ENCODE assay signal across 12 cellular contexts in the genomic region with DNA sequence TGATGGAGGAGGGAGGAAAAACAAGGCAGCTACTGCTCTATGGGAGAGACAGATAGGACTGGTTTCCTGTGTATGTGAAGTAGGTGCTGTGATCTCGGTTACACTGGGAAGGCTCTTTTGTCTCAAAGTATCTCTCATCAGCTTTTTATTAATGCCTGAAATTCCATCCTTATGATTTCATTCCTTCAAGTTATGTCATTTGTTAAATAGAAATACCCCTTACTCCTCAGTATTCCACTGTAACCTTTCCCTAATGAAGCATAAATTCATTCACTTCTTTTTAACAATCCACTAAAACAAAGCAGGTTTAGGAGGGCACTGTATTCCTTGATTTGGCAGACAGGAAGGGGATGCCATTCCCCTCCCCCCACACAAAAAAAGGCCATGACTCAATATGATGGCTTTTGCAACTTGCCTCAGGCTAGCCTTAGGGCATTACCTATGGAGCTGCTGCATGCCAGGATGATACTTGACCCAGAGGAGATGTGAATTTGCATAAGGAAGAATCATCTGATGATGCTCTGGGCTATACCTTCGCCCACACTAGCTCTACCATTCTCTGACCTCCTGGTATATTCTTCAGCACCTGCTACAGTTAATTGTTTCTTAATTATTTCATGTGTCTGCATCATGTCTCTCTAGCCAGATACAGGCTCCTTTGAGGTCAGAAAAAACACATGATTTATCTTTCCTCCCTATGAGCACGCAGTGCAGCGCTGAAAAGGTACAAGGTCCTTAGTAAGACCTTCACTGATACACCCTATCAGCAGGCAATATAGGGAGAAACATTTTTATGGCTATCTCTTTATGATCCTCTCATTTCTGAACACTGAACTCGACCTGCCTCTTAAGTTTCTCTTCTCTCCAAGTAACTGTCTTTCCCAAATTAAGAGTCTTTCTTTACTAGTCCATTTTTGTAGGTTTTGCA. TPM values are rescaled to one million over a fixed set of nuclear protein-coding genes. Genes with fewer than 3 reads are reported as not detected.
DNase-seq lines count a peak whose midpoint lies in the region; ATAC-seq and TF ChIP-seq lines count a peak whose summit lies in the region.
"Had no signal": no experiment of that assay in that cellular context is flagged by ENCODE, and none has a peak within 500 bp of the region (broad histone marks: within the 10 kb centered on the region; RNA-seq: fewer than 3 reads in every experiment).

No MANE protein-coding gene starts in this region.

- H4K91ac ChIP-seq in H9 (ENCODE audit: insufficient read length, low read depth, low read length), result no peak overlapping the region

- no peak overlapping the region for H3T11ph ChIP-seq in H9 (ENCODE audit: low read length)

- CTCF ChIA-PET in AG04449 (lab: Yijun Ruan, JAX), result interaction anchor here (0.7 to 1.5 kb wide), 2 partner anchors 9 to 27 kb away, joined by 3 read pairs; partner anchors contain the start of gene NR3C1
- CTCF ChIA-PET in activated CD8-positive, alpha-beta memory T cell treated with anti-CD3 and anti-CD28 coated beads, Interleukin-2, amount 10 ng/mL, durations not matched to agents 7 days and 5 days (lab: Charles Lee), result interaction anchor here (1.1 to 1.7 kb wide), 2 partner anchors 12 to 28 kb away, joined by 3 to 4 read pairs; no protein-coding TSS in a partner anchor

- H3K23me2 ChIP-seq in H9 (ENCODE audit: insufficient read length, low read depth, low read length, poor library complexity, severe bottlenecking), result no peaks in the 10 kb centered on the region

- no peaks in the 10 kb centered on the region for H3K79me1 ChIP-seq in H9 (ENCODE audit: insufficient read depth, low read depth, low read length, poor library complexity, severe bottlenecking)

- no CpG with 5 or more reads among the region's 5 CpGs for WGBS in H9 (ENCODE audit: extremely low coverage, insufficient read length, low lambda C conversion rate)

- H4K5ac ChIP-seq in H9 (ENCODE audit: insufficient read length, low read depth, low read length), result no peak overlapping the region

- no peak overlapping the region for H2BK20ac ChIP-seq in H9 (ENCODE audit: low read depth, low read length, poor library complexity, severe bottlenecking)

- no peak for TF ChIP-seq CTCF in AG04449 (IDR thresholded peaks at IDR 0.05; ENCODE audit: insufficient read depth, low read length, missing control alignments)
- TF ChIP-seq CTCF in H9 (conservative IDR thresholded peaks at IDR 0.05), result no peak

- H3K9me3 ChIP-seq in H9 (ENCODE audit: control insufficient read depth, low read depth, low read length), result no peaks in the 10 kb centered on the region
- no peaks in the 10 kb centered on the region for H3K9me3 ChIP-seq in T-helper 17 cell (ENCODE audit: control insufficient read depth, low read length, poor library complexity, severe bottlenecking)
- H3K9me3 ChIP-seq: testis had no signal

- no peak overlapping the region for H3K23ac ChIP-seq in H9 (ENCODE audit: insufficient read length, low read depth, low read length)

- H3K27ac ChIP-seq in H9 (ENCODE audit: insufficient read length, low read depth, low read length), result no peak overlapping the region
- H3K27ac ChIP-seq: testis had no signal

- H3K4ac ChIP-seq in H9 (ENCODE audit: low read depth, low read length), result no peak overlapping the region

- H3K4me1 Mint-ChIP-seq in H9 (peaks cover 27 to 32% of the 10 kb centered on the region in 2 experiments), T-helper 17 cell (peaks cover 58% of the 10 kb centered on the region)
- peaks cover 6% of the 10 kb centered on the region for H3K4me1 Mint-ChIP-seq in activated CD8-positive, alpha-beta memory T cell treated with anti-CD3 and anti-CD28 coated beads, Interleukin-2, amount 10 ng/mL, durations not matched to agents 7 days and 5 days

- no peak overlapping the region for H3K18ac ChIP-seq in H9 (ENCODE audit: insufficient read length, low read depth, low read length)

- H3K4me3 Mint-ChIP-seq in H9, result no peak overlapping the region
- peak overlapping the region; percentile 19 for H3K4me3 Mint-ChIP-seq in T-helper 17 cell
- H3K4me3 Mint-ChIP-seq in activated CD8-positive, alpha-beta memory T cell treated with anti-CD3 and anti-CD28 coated beads, Interleukin-2, amount 10 ng/mL, durations not matched to agents 7 days and 5 days, result no peak overlapping the region

- TF ChIP-seq POLR2A in GM18505 (IDR thresholded peaks at IDR 0.05; ENCODE audit: borderline replicate concordance, extremely low read depth, insufficient read depth, insufficient read length), result no peak

- H2AK5ac ChIP-seq in H9 (ENCODE audit: insufficient read length, low read length), result no peak overlapping the region

- H3K27me3 ChIP-seq in H9 (ENCODE audit: insufficient read depth, low read length), result no peaks in the 10 kb centered on the region
- H3K27me3 ChIP-seq: testis had no signal

- H2BK12ac ChIP-seq in H9 (ENCODE audit: insufficient read length, low read depth, low read length), result no peak overlapping the region

- no peaks in the 10 kb centered on the region for H4K20me1 ChIP-seq in H9 (ENCODE audit: control insufficient read depth, insufficient read depth, insufficient read length)

- no peak overlapping the region for H3K14ac ChIP-seq in H9 (ENCODE audit: insufficient read depth, low read length)

- H3K36me3 Mint-ChIP-seq in H9 (ENCODE audit: insufficient read depth in 1 of 3, low read depth in 3 of 3) (peaks cover 0 to 2% (median 0%) of the 10 kb centered on the region in 3 experiments; a peak in 2 of 7 replicates), T-helper 17 cell (ENCODE audit: low read depth) (no peaks in the 10 kb centered on the region)
- H3K36me3 Mint-ChIP-seq in activated CD8-positive, alpha-beta memory T cell treated with anti-CD3 and anti-CD28 coated beads, Interleukin-2, amount 10 ng/mL, durations not matched to agents 7 days and 5 days, result peaks cover 38% of the 10 kb centered on the region

- no peaks in the 10 kb centered on the region for H3K9me3 Mint-ChIP-seq in H9
- no peaks in the 10 kb centered on the region for H3K9me3 Mint-ChIP-seq in activated CD8-positive, alpha-beta memory T cell treated with anti-CD3 and anti-CD28 coated beads, Interleukin-2, amount 10 ng/mL, durations not matched to agents 7 days and 5 days (ENCODE audit: low read depth)

- H3K4me1 ChIP-seq in H9 (ENCODE audit: insufficient read depth, low read length), result no peaks in the 10 kb centered on the region; the same call in 1 of the 2 replicates

- H3K27ac Mint-ChIP-seq in H9 (peak overlapping the region in 1 of 3 experiments; percentile 59; a peak in 3 of 7 replicates), T-helper 17 cell (peak overlapping the region; percentile 72)
- no peak overlapping the region for H3K27ac Mint-ChIP-seq in activated CD8-positive, alpha-beta memory T cell treated with anti-CD3 and anti-CD28 coated beads, Interleukin-2, amount 10 ng/mL, durations not matched to agents 7 days and 5 days

- ATAC-seq in T-helper 17 cell (peak; percentile 16), HG02870 (IDR thresholded peaks at IDR 0.05; ENCODE audit: unreplicated experiment) (no peak), GM18505 (IDR thresholded peaks at IDR 0.05; ENCODE audit: unreplicated experiment) (no peak), GM19397 (IDR thresholded peaks at IDR 0.05; ENCODE audit: unreplicated experiment) (no peak)
- ATAC-seq in activated CD8-positive, alpha-beta memory T cell treated with anti-CD3 and anti-CD28 coated beads, Interleukin-2, amount 10 ng/mL, durations not matched to agents 7 days and 5 days, result no peak

- H3K9ac ChIP-seq in H9 (ENCODE audit: extremely low read depth, insufficient read length, low read length), result no peak overlapping the region

- H4K8ac ChIP-seq in H9 (replicated peaks; ENCODE audit: insufficient read length, low read depth, low read length), result no peak overlapping the region

- H3K56ac ChIP-seq in H9 (ENCODE audit: insufficient read length, low read depth, low read length), result no peak overlapping the region

- H2BK15ac ChIP-seq in H9 (ENCODE audit: low read depth, low read length), result no peak overlapping the region

- no peak overlapping the region for H3K4me2 ChIP-seq in H9 (ENCODE audit: insufficient read depth, insufficient read length, low read length)

- H2BK5ac ChIP-seq in H9 (ENCODE audit: insufficient read length, low read length), result no peak overlapping the region

- no peaks in the 10 kb centered on the region for H3K79me2 ChIP-seq in H9 (ENCODE audit: insufficient read depth, low read length)

- DNase-seq in AG04449 (ENCODE audit: low read depth, low spot score) (peak; percentile 7), H9 (peak; percentile 77), T-helper 17 cell (no peak), iris pigment epithelial cell (ENCODE audit: low read depth) (peak; percentile 59)
- no peak for DNase-seq in activated CD8-positive, alpha-beta memory T cell treated with anti-CD3 and anti-CD28 coated beads, Interleukin-2, amount 10 ng/mL, durations not matched to agents 7 days and 5 days
- DNase-seq: cerebellar nuclear complex, kidney, NCI-H526, testis had no signal

- no peak overlapping the region for H3K4me3 ChIP-seq in AG04449 (ENCODE audit: low read depth, low read length)
- H3K4me3 ChIP-seq: testis had no signal

- POLR2A ChIA-PET in AG04449 (lab: Yijun Ruan, JAX), result no interaction called here

- H3K27me3 Mint-ChIP-seq in H9 (ENCODE audit: low read depth) (no peaks in the 10 kb centered on the region), T-helper 17 cell (no peaks in the 10 kb centered on the region)
- no peaks in the 10 kb centered on the region for H3K27me3 Mint-ChIP-seq in activated CD8-positive, alpha-beta memory T cell treated with anti-CD3 and anti-CD28 coated beads, Interleukin-2, amount 10 ng/mL, durations not matched to agents 7 days and 5 days

- no peak overlapping the region for H2BK120ac ChIP-seq in H9 (ENCODE audit: low read depth, low read length, poor library complexity, severe bottlenecking)

- no peak overlapping the region for H2AFZ ChIP-seq in H9 (ENCODE audit: low read length)

RNA-seq across cellular contexts. Expression of gene NR3C1, which starts 26.3 kb away (rescaled TPM):
- total RNA-seq in H9 (2021), result 26.5 and 31.4 TPM in 2 replicates
- 100 to 1,000 TPM; 118 to 133 TPM for total RNA-seq in T-helper 17 cell
- total RNA-seq in activated CD8-positive, alpha-beta memory T cell treated with anti-CD3 and anti-CD28 coated beads, Interleukin-2, amount 10 ng/mL, durations not matched to agents 7 days and 5 days, result 10 to 100 TPM; 66.2 to 77.9 TPM

Comparison
In these comparisons a context has a peak if more than half of its experiments do, and no peak if none do; other contexts are left out.
1. DNase-seq: peak in AG04449 (single experiment), H9 (single experiment) and iris pigment epithelial cell (single experiment); none in T-helper 17 cell (0 of 3) and activated CD8-positive, alpha-beta memory T cell treated with anti-CD3 and anti-CD28 coated beads, Interleukin-2, amount 10 ng/mL, durations not matched to agents 7 days and 5 days (single experiment).